8 cellular contexts compared by ENCODE assay signal in the genomic region with DNA sequence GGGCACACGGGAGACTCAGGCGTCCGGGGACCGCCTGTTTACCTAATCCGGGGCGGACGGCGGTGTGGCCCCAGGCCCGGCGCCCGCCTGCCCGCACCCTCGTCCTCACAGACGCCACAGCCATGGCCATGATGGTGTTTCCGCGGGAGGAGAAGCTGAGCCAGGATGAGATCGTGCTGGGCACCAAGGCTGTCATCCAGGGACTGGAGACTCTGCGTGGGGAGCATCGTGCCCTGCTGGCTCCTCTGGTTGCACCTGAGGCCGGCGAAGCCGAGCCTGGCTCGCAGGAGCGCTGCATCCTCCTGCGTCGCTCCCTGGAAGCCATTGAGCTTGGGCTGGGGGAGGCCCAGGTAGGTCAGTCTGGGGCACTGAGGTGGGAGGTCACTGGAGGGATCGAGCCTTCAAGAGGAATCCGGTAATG. TPM values are rescaled to one million over a fixed set of nuclear protein-coding genes. Genes with fewer than 3 reads are reported as not detected.
DNase-seq lines count a peak whose midpoint lies in the region; ATAC-seq and TF ChIP-seq lines count a peak whose summit lies in the region.

No MANE protein-coding gene starts in this region.

- H3K4me3 ChIP-seq in adipocyte (ENCODE audit: low read length) (peak overlapping the region; percentile 93), thoracic aorta (peak overlapping the region; percentile 98)

- peaks cover 32% of the 10 kb centered on the region for H3K4me1 Mint-ChIP-seq in activated CD4-positive, alpha-beta T cell treated with anti-CD3 and anti-CD28 coated beads for 36 hours

- H3K27me3 ChIP-seq in adipocyte (replicated peaks; ENCODE audit: control insufficient read depth, insufficient read depth, low read length) (no peaks in the 10 kb centered on the region), layer of hippocampus (ENCODE audit: control insufficient read depth, insufficient read depth, low read length) (no peaks in the 10 kb centered on the region), thoracic aorta (replicated peaks; ENCODE audit: insufficient read depth) (no peaks in the 10 kb centered on the region)

- peak overlapping the region; percentile 65 for H3K27ac Mint-ChIP-seq in activated CD4-positive, alpha-beta T cell treated with anti-CD3 and anti-CD28 coated beads for 36 hours

- H3K4me1 ChIP-seq in adipocyte (ENCODE audit: control insufficient read depth, insufficient read depth, low read length) (peaks cover 29% of the 10 kb centered on the region), thoracic aorta (ENCODE audit: control insufficient read depth in 1 of 2, low read depth in 2 of 2) (peaks cover 5 to 19% of the 10 kb centered on the region in 2 donors)

- H3K9me3 Mint-ChIP-seq in activated CD4-positive, alpha-beta T cell treated with anti-CD3 and anti-CD28 coated beads for 36 hours (ENCODE audit: low read depth): no peaks in the 10 kb centered on the region

- DNase-seq in activated CD4-positive, alpha-beta T cell treated with anti-CD3 and anti-CD28 coated beads for 36 hours: no peak
- no peak for DNase-seq in activated CD4-positive, alpha-beta T cell treated with anti-CD3 and anti-CD28 coated beads, Interleukin-2, amount 50 U/mL, for 48 hours
- no peak for DNase-seq in adipocyte (ENCODE audit: low read depth)
- DNase-seq in thoracic aorta (ENCODE audit: low spot score): no peak

- peak overlapping the region; percentile 94 for H3K9ac ChIP-seq in adipocyte (ENCODE audit: low read length)

- peaks cover 27% of the 10 kb centered on the region for H3K36me3 ChIP-seq in adipocyte (ENCODE audit: control insufficient read depth, insufficient read depth, low read length, severe bottlenecking)
- H3K36me3 ChIP-seq in thoracic aorta: peaks cover 22% of the 10 kb centered on the region

- CTCF ChIA-PET in activated CD4-positive, alpha-beta T cell treated with anti-CD3 and anti-CD28 coated beads for 36 hours (lab: Charles Lee): interaction anchor here (0.6 to 1.5 kb wide), 4 partner anchors 22 to 300 kb away, joined by 3 to 7 read pairs (median 3); a partner anchor contains a TSS

- intact Hi-C loops in activated CD4-positive, alpha-beta T cell treated with anti-CD3 and anti-CD28 coated beads for 36 hours (cut with DNase I, micrococcal nuclease): no loop called here

- ATAC-seq in activated CD4-positive, alpha-beta T cell treated with anti-CD3 and anti-CD28 coated beads for 36 hours: peak; percentile 0
- ATAC-seq in thoracic aorta (ENCODE audit: insufficient number of reproducible peaks, low FRiP score, low read depth): no peak
- no peak for ATAC-seq in HG02973 (IDR thresholded peaks at IDR 0.05; ENCODE audit: unreplicated experiment)
- ATAC-seq in GM21717 (IDR thresholded peaks at IDR 0.05; ENCODE audit: unreplicated experiment): no peak
- ATAC-seq in HG02571 (IDR thresholded peaks at IDR 0.05; ENCODE audit: unreplicated experiment): no peak

- peaks cover 22% of the 10 kb centered on the region for H3K36me3 Mint-ChIP-seq in activated CD4-positive, alpha-beta T cell treated with anti-CD3 and anti-CD28 coated beads for 36 hours (ENCODE audit: low read depth)

- no peak for TF ChIP-seq CTCF in thoracic aorta (IDR thresholded peaks at IDR 0.05)

- POLR2A ChIA-PET in activated CD4-positive, alpha-beta T cell treated with anti-CD3 and anti-CD28 coated beads for 36 hours (lab: Charles Lee): interaction anchor here (0.6 kb wide), 1 partner anchor 847 kb away, joined by 3 read pairs; no protein-coding TSS in a partner anchor

- H3K27me3 Mint-ChIP-seq in activated CD4-positive, alpha-beta T cell treated with anti-CD3 and anti-CD28 coated beads for 36 hours: no peaks in the 10 kb centered on the region

- H3K27ac ChIP-seq in layer of hippocampus (ENCODE audit: low read depth, low read length): peak overlapping the region; percentile 77
- peak overlapping the region; percentile 72 to 76 for H3K27ac ChIP-seq in thoracic aorta

- H3K9me3 ChIP-seq in adipocyte (ENCODE audit: control insufficient read depth, low read length): no peaks in the 10 kb centered on the region
- H3K9me3 ChIP-seq in thoracic aorta: no peaks in the 10 kb centered on the region

- peak overlapping the region; percentile 95 for H3K4me3 Mint-ChIP-seq in activated CD4-positive, alpha-beta T cell treated with anti-CD3 and anti-CD28 coated beads for 36 hours

RNA-seq across cellular contexts. Expression of a gene that starts 1.0 kb away (rescaled TPM):
- 10 to 100 TPM; 28.2 to 29.4 TPM for total RNA-seq in activated CD4-positive, alpha-beta T cell treated with anti-CD3 and anti-CD28 coated beads for 36 hours
- 10 to 100 TPM; 48.6 to 55.9 TPM for total RNA-seq in thoracic aorta

RNA-seq across cellular contexts. Expression of a gene that starts 10.0 kb away (rescaled TPM):
- 100 to 1,000 TPM; 114 to 147 TPM for total RNA-seq in activated CD4-positive, alpha-beta T cell treated with anti-CD3 and anti-CD28 coated beads for 36 hours
- total RNA-seq in thoracic aorta: 10 to 100 TPM; 57.2 to 96.0 TPM

RNA-seq across cellular contexts. Expression of a gene that starts 19.5 kb away (rescaled TPM):
- total RNA-seq in activated CD4-positive, alpha-beta T cell treated with anti-CD3 and anti-CD28 coated beads for 36 hours: 1 to 10 TPM; 1.3 to 1.6 TPM
- not detected for total RNA-seq in thoracic aorta

RNA-seq across cellular contexts. Expression of a gene that starts 30.5 kb away (rescaled TPM):
- total RNA-seq in activated CD4-positive, alpha-beta T cell treated with anti-CD3 and anti-CD28 coated beads for 36 hours: 10 to 100 TPM; 47.5 to 49.8 TPM
- total RNA-seq in thoracic aorta: 100 to 1,000 TPM in 1 of 2 donors, 10 to 100 TPM in 1; 65.4 to 155 TPM

RNA-seq across cellular contexts. Expression of a gene that starts 33.2 kb away (rescaled TPM):
- not detected for total RNA-seq in activated CD4-positive, alpha-beta T cell treated with anti-CD3 and anti-CD28 coated beads for 36 hours
- total RNA-seq in thoracic aorta: under 1 TPM in 1 of 2 donors, not detected in 1; 0.27 TPM
